15 cellular contexts compared by ENCODE assay signal in genomic region chr20:51092238-51092822, GRCh38.
DNase-seq lines count a peak whose midpoint lies in the region; ATAC-seq, FAIRE-seq and TF ChIP-seq lines count a peak whose summit lies in the region.
"Had no signal": no experiment of that assay in that cellular context is flagged by ENCODE, and none has a peak within 500 bp of the region (broad histone marks: within the 10 kb centered on the region; RNA-seq: fewer than 3 reads in every experiment).

No MANE protein-coding gene starts in this region.

- no peaks in the 10 kb centered on the region for H3K79me2 ChIP-seq in ACC112 (ENCODE audit: control insufficient read depth, insufficient read depth, low read length, unreplicated experiment)

- DNase-seq in HTR-8/SVneo (ENCODE audit: insufficient read length, low spot score), result no peak
- DNase-seq in astrocyte of the cerebellum (ENCODE audit: low read depth), result peak; percentile 8
- DNase-seq in naive B cell, result no peak
- no peak for DNase-seq in Kasumi-1 (lab: John Stamatoyannopoulos, UW)
- no peak for DNase-seq in stomach
- DNase-seq in CD4-positive, alpha-beta T cell, result no peak
- no peak for DNase-seq in GM13976 (ENCODE audit: low spot score)
- DNase-seq: activated CD4-positive, alpha-beta T cell treated with anti-CD3 and anti-CD28 coated beads for 4 hours; NCI-H774; retina; T-helper 17 cell had no signal

- TF ChIP-seq POLR2A in stomach (IDR thresholded peaks at IDR 0.05), result no peak

- peak; percentile 92 for FAIRE-seq in HTR-8/SVneo (lab: Jason Lieb, UNC)

- H3K4me1 ChIP-seq in ACC112 (ENCODE audit: control insufficient read depth, insufficient read depth, low read length, unreplicated experiment) (no peaks in the 10 kb centered on the region), stomach (peaks cover 0 to 10% (median 3%) of the 10 kb centered on the region in 4 donors)

- TF ChIP-seq CTCF in astrocyte of the cerebellum (IDR thresholded peaks at IDR 0.05; ENCODE audit: low read depth, low read length, missing control alignments) (no peak), stomach (IDR thresholded peaks at IDR 0.05) (no peak), GM13976 (IDR thresholded peaks at IDR 0.05; ENCODE audit: borderline replicate concordance, control extremely low read depth, extremely low read depth, insufficient read depth, missing control alignments) (no peak)
- no peak for TF ChIP-seq CTCF in CD4-positive, alpha-beta T cell (IDR thresholded peaks at IDR 0.05)

- in situ Hi-C loops in astrocyte of the cerebellum (cut with HindIII; ENCODE audit: low sequenced_read_pairs) (no loop called here), GM13976 (cut with MboI; ENCODE audit: low sequenced_read_pairs, unreplicated experiment) (no loop called here)

- no peaks in the 10 kb centered on the region for H3K9me3 Mint-ChIP-seq in naive B cell
- H3K9me3 Mint-ChIP-seq in CD4-positive, alpha-beta T cell, result no peaks in the 10 kb centered on the region

- H3K27me3 ChIP-seq in ACC112 (ENCODE audit: insufficient read depth, low read length) (peaks cover 90% of the 10 kb centered on the region), stomach (peaks cover 0 to 65% (median 48%) of the 10 kb centered on the region in 3 donors)
- H3K27me3 ChIP-seq in CD4-positive, alpha-beta T cell (ENCODE audit: control insufficient read depth, insufficient read depth, low read length), result peaks cover 46% of the 10 kb centered on the region

- H3K4me3 ChIP-seq in ACC112 (ENCODE audit: low read depth, low read length), result 0 out of 2 replicates have a peak overlapping the region, but pooled peaks have one; percentile 34
- H3K4me3 ChIP-seq in astrocyte of the cerebellum (ENCODE audit: low read depth, low read length), result no peak overlapping the region
- no peak overlapping the region for H3K4me3 ChIP-seq in stomach
- H3K4me3 ChIP-seq: tibial nerve had no signal

- ATAC-seq in naive B cell (ENCODE audit: low read depth in 2 of 2), result no peak
- no peak for ATAC-seq in CD4-positive, alpha-beta T cell (ENCODE audit: poor library complexity)
- ATAC-seq: T-helper 17 cell had no signal

- TF ChIP-seq EP300 in stomach (IDR thresholded peaks at IDR 0.05), result no peak

- peak overlapping the region; percentile 66 to 95 (median 92) for H3K27ac Mint-ChIP-seq in naive B cell
- H3K27ac Mint-ChIP-seq in CD4-positive, alpha-beta T cell, result no peak overlapping the region
- H3K27ac Mint-ChIP-seq: T-helper 17 cell had no signal

- 6 to 31% (median 14%) methylated on average over 9 of the region's 9 CpGs for WGBS in stomach, 5 donors

- CTCF ChIA-PET in CD4-positive, alpha-beta T cell (lab: Charles Lee), result no interaction called here

- H3K4me3 Mint-ChIP-seq in naive B cell, result peak overlapping the region; percentile 76 to 91 (median 84)
- no peak overlapping the region for H3K4me3 Mint-ChIP-seq in CD4-positive, alpha-beta T cell
- H3K4me3 Mint-ChIP-seq: T-helper 17 cell had no signal

- no peak overlapping the region for H2AFZ ChIP-seq in ACC112 (ENCODE audit: low read length, unreplicated experiment)

- intact Hi-C loops in stomach (cut with DNase I; ENCODE audit: low total_unique reads), result no loop called here
- intact Hi-C loops in CD4-positive, alpha-beta T cell (cut with DNase I, micrococcal nuclease), result no loop called here

- POLR2A ChIA-PET in CD4-positive, alpha-beta T cell (lab: Charles Lee), result no interaction called here

- no peaks in the 10 kb centered on the region for H3K9me3 ChIP-seq in stomach
- H3K9me3 ChIP-seq in CD4-positive, alpha-beta T cell (ENCODE audit: control insufficient read depth, low read length), result no peaks in the 10 kb centered on the region
- H3K9me3 ChIP-seq: tibial nerve had no signal

- no peak overlapping the region for H3K27ac ChIP-seq in ACC112 (ENCODE audit: low read depth, low read length)
- no peak overlapping the region for H3K27ac ChIP-seq in stomach
- no peak overlapping the region for H3K27ac ChIP-seq in CD4-positive, alpha-beta T cell (ENCODE audit: low read depth, low read length)
- H3K27ac ChIP-seq: epithelial cell of prostate, RWPE1, tibial nerve had no signal

- H3K36me3 ChIP-seq in ACC112 (ENCODE audit: insufficient read depth, low read length), result no peaks in the 10 kb centered on the region
- no peaks in the 10 kb centered on the region for H3K36me3 ChIP-seq in stomach
- H3K36me3 ChIP-seq: tibial nerve had no signal

- peaks cover 16 to 40% (median 35%) of the 10 kb centered on the region in 3 donors for H3K27me3 Mint-ChIP-seq in naive B cell
- H3K27me3 Mint-ChIP-seq in CD4-positive, alpha-beta T cell, result peaks cover 65% of the 10 kb centered on the region

- no peaks in the 10 kb centered on the region for H3K36me3 Mint-ChIP-seq in naive B cell
- no peaks in the 10 kb centered on the region for H3K36me3 Mint-ChIP-seq in CD4-positive, alpha-beta T cell (ENCODE audit: low read depth)

- peaks cover 29 to 87% (median 52%) of the 10 kb centered on the region in 3 donors for H3K4me1 Mint-ChIP-seq in naive B cell
- H3K4me1 Mint-ChIP-seq in CD4-positive, alpha-beta T cell (ENCODE audit: low read depth), result no peaks in the 10 kb centered on the region
